Comparison of ENCODE assay signal across 9 cellular contexts in the genomic region with DNA sequence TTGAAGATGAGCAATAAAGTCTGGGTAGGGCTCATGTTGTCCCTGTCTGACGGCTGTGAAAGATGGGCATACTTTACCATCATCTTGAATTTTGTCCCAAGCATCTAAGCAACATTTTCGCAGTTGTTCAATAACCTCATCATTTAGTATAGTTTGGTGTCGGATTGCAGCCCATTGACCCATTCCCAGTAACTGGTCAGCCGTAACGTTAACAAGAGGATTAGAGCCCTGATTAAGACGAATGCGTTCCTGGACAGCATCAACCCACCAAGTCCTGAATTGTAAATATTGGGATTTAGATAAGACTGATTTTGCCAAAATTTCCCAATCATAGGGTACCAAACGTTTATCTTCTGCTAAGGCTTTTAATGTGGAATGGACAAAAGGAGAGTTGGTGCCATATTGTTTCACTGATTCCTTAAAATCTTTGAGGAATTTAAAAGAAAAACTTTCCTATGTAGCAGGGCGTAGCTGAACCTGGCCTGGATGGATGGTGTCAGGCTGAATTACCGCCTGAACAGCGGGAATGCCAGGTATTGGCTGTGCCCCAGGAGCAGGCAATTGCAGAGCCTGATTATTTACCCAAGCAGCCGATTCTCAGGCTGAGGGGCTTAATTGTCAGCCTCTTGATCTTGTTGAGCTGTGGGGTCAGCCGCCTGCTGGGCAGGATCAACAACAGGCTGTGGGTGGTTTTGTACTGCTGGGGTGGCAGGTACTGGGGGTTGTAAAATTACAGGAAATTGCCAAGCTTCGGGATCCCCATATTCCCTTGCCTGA. TPM values are rescaled to one million over a fixed set of nuclear protein-coding genes. Genes with fewer than 3 reads are reported as not detected.
"Had no signal": no experiment of that assay in that cellular context is flagged by ENCODE, and none has a peak within 500 bp of the region (broad histone marks: within the 10 kb centered on the region; RNA-seq: fewer than 3 reads in every experiment).

No MANE protein-coding gene starts in this region.

RNA-seq across cellular contexts. Expression of a gene that starts 43.9 kb away (rescaled TPM):
- total RNA-seq: activated CD4-positive, alpha-beta T cell treated with anti-CD3 and anti-CD28 coated beads, Interleukin-2, amount 10 ng/mL, durations not matched to agents 7 days and 5 days; colonic mucosa; endothelial cell of umbilical vein; left ventricle myocardium inferior; mucosa of descending colon; naive thymus-derived CD4-positive, alpha-beta T cell; thoracic aorta; ureter had no signal
- polyA plus RNA-seq: keratinocyte; naive thymus-derived CD4-positive, alpha-beta T cell had no signal
